Comparison of ENCODE assay signal across 10 cellular contexts in genomic region chr1:232578681-232579195, GRCh38. TPM values are rescaled to one million over a fixed set of nuclear protein-coding genes. Genes with fewer than 3 reads are reported as not detected.
DNase-seq lines count a peak whose midpoint lies in the region; ATAC-seq and TF ChIP-seq lines count a peak whose summit lies in the region.
"Had no signal": no experiment of that assay in that cellular context is flagged by ENCODE, and none has a peak within 500 bp of the region (broad histone marks: within the 10 kb centered on the region; RNA-seq: fewer than 3 reads in every experiment).

No MANE protein-coding gene starts in this region.

- DNase-seq in DMS79 (lab: John Stamatoyannopoulos, UW) (peak; percentile 65), RPMI8226 (peak; percentile 59), lower lobe of right lung (no peak), anterior cingulate cortex (lab: John Stamatoyannopoulos, UW) (no peak), HT-29 (ENCODE audit: low spot score) (no peak), osteoblast (ENCODE audit: insufficient read length, low spot score, missing footprints) (no peak), NCI-H146 treated with DMSO at 0.1 percent for 48 hours (lab: John Stamatoyannopoulos, UW; ENCODE audit: unreplicated experiment) (no peak)
- DNase-seq: foreskin fibroblast, tibial artery had no signal

- intact Hi-C loops in lower lobe of right lung (cut with DNase I) = no loop called here

- H3K4me1 ChIP-seq in lower lobe of right lung (peaks cover 59% of the 10 kb centered on the region), osteoblast (ENCODE audit: insufficient read depth, low read length) (no peaks in the 10 kb centered on the region)

- H3K9me3 ChIP-seq in lower lobe of right lung (no peaks in the 10 kb centered on the region), osteoblast (ENCODE audit: low read depth, low read length) (no peaks in the 10 kb centered on the region)
- H3K9me3 ChIP-seq: tibial artery had no signal

- H3K27me3 ChIP-seq in lower lobe of right lung (ENCODE audit: low read depth) (no peaks in the 10 kb centered on the region), osteoblast (ENCODE audit: insufficient read depth, low read length) (no peaks in the 10 kb centered on the region)
- H3K27me3 ChIP-seq: tibial artery had no signal

- H4K20me1 ChIP-seq in osteoblast (ENCODE audit: insufficient read depth, low read length) = no peaks in the 10 kb centered on the region

- no peak overlapping the region for H2AFZ ChIP-seq in osteoblast (ENCODE audit: low read length)

- H3K79me2 ChIP-seq in osteoblast (ENCODE audit: insufficient read depth, low read length) = no peaks in the 10 kb centered on the region

- peak overlapping the region; percentile 74 for H3K27ac ChIP-seq in lower lobe of right lung
- H3K27ac ChIP-seq in osteoblast (ENCODE audit: low read depth, low read length) = no peak overlapping the region
- H3K27ac ChIP-seq: tibial artery had no signal

- ATAC-seq in GM21529 (IDR thresholded peaks at IDR 0.05; ENCODE audit: unreplicated experiment) (peak; percentile 53), lower lobe of right lung (peak; percentile 37 to 49)

- H3K4me2 ChIP-seq in osteoblast (ENCODE audit: insufficient read depth, low read length) = no peak overlapping the region

- H3K4me3 ChIP-seq in lower lobe of right lung (no peak overlapping the region), osteoblast (ENCODE audit: insufficient read depth, low read length) (no peak overlapping the region)
- H3K4me3 ChIP-seq: tibial artery had no signal

- TF ChIP-seq CTCF in lower lobe of right lung (IDR thresholded peaks at IDR 0.05) (no peak), osteoblast (IDR thresholded peaks at IDR 0.05; ENCODE audit: extremely low read depth, low read depth, low read length) (no peak)

- H3K36me3 ChIP-seq in lower lobe of right lung (no peaks in the 10 kb centered on the region), osteoblast (ENCODE audit: insufficient read depth, low read length) (no peaks in the 10 kb centered on the region)
- H3K36me3 ChIP-seq: tibial artery had no signal

RNA-seq across cellular contexts. Expression of gene SIPA1L2, which starts 51.2 kb away (rescaled TPM):
- total RNA-seq in lower lobe of right lung = 45.5 TPM
- 4.1 and 5.1 TPM in 2 replicates for total RNA-seq in HT-29 (2014; rRNA removed; shearing (Covaris generic))
- total RNA-seq in osteoblast = 6.9 and 8.0 TPM in 2 replicates

Comparison
In these comparisons a context has a peak if more than half of its experiments do, and no peak if none do; other contexts are left out.
1. DNase-seq: peak in DMS79 (single experiment) and RPMI8226 (single experiment); none in lower lobe of right lung (single experiment), anterior cingulate cortex (0 of 58), HT-29 (single experiment), osteoblast (single experiment) and NCI-H146 treated with DMSO at 0.1 percent for 48 hours (single experiment).